Comparison of ENCODE assay signal across 9 cellular contexts in genomic region chr10:59177031-59177861, GRCh38. TPM values are rescaled to one million over a fixed set of nuclear protein-coding genes. Genes with fewer than 3 reads are reported as not detected.
A peak's percentile ranks its signal among the peaks of the same experiment; 100 is the strongest.
DNase-seq lines count a peak whose midpoint lies in the region; ATAC-seq and FAIRE-seq lines count a peak whose summit lies in the region.
"Had no signal": no experiment of that assay in that cellular context is flagged by ENCODE, and none has a peak within 500 bp of the region (broad histone marks: within the 10 kb centered on the region; RNA-seq: fewer than 3 reads in every experiment).

No MANE protein-coding gene starts in this region.

- H3K4me1 ChIP-seq in mesodermal cell (ENCODE audit: control insufficient read depth, insufficient read depth, low read length, poor library complexity, severe bottlenecking) (no peaks in the 10 kb centered on the region), aorta (ENCODE audit: control insufficient read depth in 1 of 2, insufficient read depth in 2 of 2, low read length in 2 of 2) (peaks cover 0 to 1% of the 10 kb centered on the region in 2 donors)
- H3K4me1 ChIP-seq: BLaER1 treated with 17β-estradiol and CSF1 and Interleukin-3, amounts not matched to agents 10 nM and 100 nM had no signal

- no peaks in the 10 kb centered on the region for H3K27me3 ChIP-seq in aorta (ENCODE audit: control insufficient read depth in 1 of 2, insufficient read depth in 2 of 2, low read length in 1 of 2)
- H3K27me3 ChIP-seq: BLaER1 treated with 17β-estradiol and CSF1 and Interleukin-3, amounts not matched to agents 10 nM and 100 nM had no signal

- peak; percentile 81 for ATAC-seq in aorta (ENCODE audit: low FRiP score)
- no peak for ATAC-seq in HG02885 (IDR thresholded peaks at IDR 0.05; ENCODE audit: poor library complexity, unreplicated experiment)
- ATAC-seq in HG03039 (IDR thresholded peaks at IDR 0.05; ENCODE audit: unreplicated experiment), result no peak

- no peaks in the 10 kb centered on the region for H3K36me3 ChIP-seq in mesodermal cell (ENCODE audit: control insufficient read depth, insufficient read depth, low read length)
- H3K36me3 ChIP-seq in aorta (ENCODE audit: control insufficient read depth in 1 of 2, insufficient read depth in 2 of 2, low read length in 1 of 2), result no peaks in the 10 kb centered on the region
- H3K36me3 ChIP-seq: BLaER1 treated with 17β-estradiol and CSF1 and Interleukin-3, amounts not matched to agents 10 nM and 100 nM had no signal

- peak; percentile 35 for FAIRE-seq in endometrium (lab: Jason Lieb, UNC)

- WGBS in mesodermal cell (ENCODE audit: insufficient coverage in 2 of 2), 2 experiments, result 18 to 23% methylated on average over 29 to 34 of the region's 42 CpGs
- WGBS in aorta, 2 donors, result 2% methylated on average over 31 to 42 of the region's 42 CpGs

- intact Hi-C loops in aorta (cut with DNase I), result loop anchor here (5.0 to 10.0 kb wide), 3 partner anchors 100 to 392 kb away; no protein-coding TSS in a partner anchor

- DNase-seq in NCI-H1436 (lab: John Stamatoyannopoulos, UW), result peak; percentile 55
- DNase-seq in NCI-H1436 treated with DMSO at 0.1 percent for 48 hours (lab: John Stamatoyannopoulos, UW), result no peak
- peak; percentile 73 for DNase-seq in NCI-H82 (lab: John Stamatoyannopoulos, UW)
- DNase-seq in aorta, result peak in 1 of 2 donors; percentile 29

- H3K27ac ChIP-seq in mesodermal cell (ENCODE audit: low read depth, low read length, severe bottlenecking) (no peak overlapping the region), aorta (ENCODE audit: low read depth in 1 of 2, low read length in 2 of 2) (no peak overlapping the region)
- H3K27ac ChIP-seq: BLaER1 treated with 17β-estradiol and CSF1 and Interleukin-3, amounts not matched to agents 10 nM and 100 nM had no signal

- H3K4me3 ChIP-seq in mesodermal cell (ENCODE audit: extremely low read depth, insufficient read depth, low read length, poor library complexity, severe bottlenecking) (peak overlapping the region; percentile 33), aorta (ENCODE audit: low read length in 2 of 2) (peak overlapping the region in 1 of 2 donors; percentile 49)
- H3K4me3 ChIP-seq: BLaER1 treated with 17β-estradiol and CSF1 and Interleukin-3, amounts not matched to agents 10 nM and 100 nM had no signal

- H3K9me3 ChIP-seq in mesodermal cell (ENCODE audit: control insufficient read depth, low read length) (no peaks in the 10 kb centered on the region), aorta (ENCODE audit: control insufficient read depth, low read length) (no peaks in the 10 kb centered on the region)

RNA-seq across cellular contexts. Expression of gene PHYHIPL, which starts 0.8 kb away (rescaled TPM):
- 3.4 TPM for polyA plus RNA-seq in mesodermal cell (2013, experiment 1 of 2)
- 1.5 TPM for polyA plus RNA-seq in mesodermal cell (2013, experiment 2 of 2)
- total RNA-seq in aorta, result under 1 TPM; 0.19 to 0.54 TPM
- polyA plus RNA-seq in aorta, result 1 to 10 TPM in 1 of 2 donors, under 1 TPM in 1; 0.54 to 2.3 TPM
